Comparison of ENCODE assay signal across 25 cellular contexts in the genomic region with DNA sequence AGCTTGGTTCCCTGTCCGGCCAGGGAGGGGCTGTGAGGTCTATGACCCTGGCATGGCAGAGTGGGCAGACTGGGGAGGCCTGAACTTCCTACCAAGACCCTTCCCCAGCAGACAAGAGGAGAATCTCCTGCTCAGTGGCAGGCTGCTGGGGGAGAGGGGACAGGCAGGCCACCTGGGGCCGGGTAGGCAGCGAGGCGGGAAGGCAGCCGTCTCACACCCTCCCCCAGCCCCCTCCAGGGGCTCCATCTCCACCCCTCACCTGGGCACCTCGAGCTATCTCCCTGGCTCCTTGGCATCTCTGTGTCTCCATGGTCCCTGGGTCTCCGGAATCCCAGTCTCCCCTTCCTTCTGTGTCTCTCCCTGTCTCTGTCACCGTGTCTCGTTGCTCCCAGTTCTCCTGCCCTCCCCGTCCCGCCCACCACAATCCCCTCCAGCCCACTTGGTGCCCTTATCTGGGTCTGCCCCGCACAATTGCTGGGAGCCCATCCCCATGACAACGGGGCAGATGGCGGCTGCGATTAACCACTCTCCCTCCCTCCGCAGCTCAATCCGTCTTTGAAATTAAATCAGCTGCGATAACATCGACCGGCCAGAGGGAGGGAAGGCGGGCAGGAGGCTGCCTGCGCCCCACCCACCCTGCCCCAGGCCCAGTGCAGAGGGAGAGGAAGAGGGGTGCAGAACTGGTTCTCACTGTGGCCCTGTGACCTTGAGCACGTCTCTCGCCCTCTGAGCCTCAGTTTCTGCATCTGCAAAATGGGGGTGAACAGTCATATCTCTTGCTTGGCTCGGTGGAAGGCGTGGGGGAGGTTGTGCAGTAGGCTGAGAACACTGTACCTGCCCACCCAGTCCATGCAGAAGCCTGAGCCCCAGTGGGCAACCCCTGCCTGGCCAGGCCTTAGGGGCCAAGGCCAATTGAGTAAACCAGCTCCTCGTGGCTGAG. TPM values are rescaled to one million over a fixed set of nuclear protein-coding genes. Genes with fewer than 3 reads are reported as not detected.
A peak's percentile ranks its signal among the peaks of the same experiment; 100 is the strongest.
DNase-seq lines count a peak whose midpoint lies in the region; ATAC-seq, FAIRE-seq and TF ChIP-seq lines count a peak whose summit lies in the region.
"Had no signal": no experiment of that assay in that cellular context is flagged by ENCODE, and none has a peak within 500 bp of the region (broad histone marks: within the 10 kb centered on the region; RNA-seq: fewer than 3 reads in every experiment).

No MANE protein-coding gene starts in this region.

- peaks cover 7% of the 10 kb centered on the region for H3K4me1 Mint-ChIP-seq in endodermal cell
- H3K4me1 Mint-ChIP-seq: activated B cell treated with CpG ODN at 0.5 μM for 24 hours, neural crest cell had no signal

- H3K79me2 ChIP-seq in HepG2 (ENCODE audit: insufficient read depth, low read length) (no peaks in the 10 kb centered on the region), OCI-LY7 (ENCODE audit: insufficient read depth, low read depth, low read length) (no peaks in the 10 kb centered on the region), PC-9 (ENCODE audit: low read depth) (no peaks in the 10 kb centered on the region)

- no peak overlapping the region for H3K27ac Mint-ChIP-seq in endodermal cell
- H3K27ac Mint-ChIP-seq: activated B cell treated with CpG ODN at 0.5 μM for 24 hours; activated CD4-positive, alpha-beta memory T cell treated with anti-CD3 and anti-CD28 coated beads for 36 hours; activated naive CD4-positive, alpha-beta T cell treated with anti-CD3 and anti-CD28 coated beads for 36 hours; activated T-cell treated with anti-CD3 and anti-CD28 coated beads, Interleukin-2, amount 50 U/mL, for 24 hours; T-helper 1 cell treated with Interleukin-12 subunit alpha and Interleukin-12 subunit beta and Interleukin-4 antibody, amounts not matched to agents 30 μg/mL and 1 μg/mL, for 36 hours had no signal

- H2AFZ ChIP-seq in HepG2 (ENCODE audit: low read length) = no peak overlapping the region
- no peak overlapping the region for H2AFZ ChIP-seq in OCI-LY7 (ENCODE audit: low read length)
- no peak overlapping the region for H2AFZ ChIP-seq in PC-9

- POLR2A ChIA-PET in HepG2 (lab: Yijun Ruan, JAX) (no interaction called here), OCI-LY7 (lab: Charles Lee) (no interaction called here), PC-9 (lab: Charles Lee; ENCODE audit: unreplicated experiment) (no interaction called here)

- BruUV-seq in HepG2 (replicated peaks; lab: Mats Ljungman, UMichigan) (no TSS peak), OCI-LY7 (replicated peaks; lab: Mats Ljungman, UMichigan) (no TSS peak), PC-9 (replicated peaks; lab: Mats Ljungman, UMichigan) (no TSS peak)

- CTCF ChIA-PET in HepG2 (lab: Yijun Ruan, JAX; ENCODE audit: low intra/inter-chr PET ratio, low total read pairs) = no interaction called here
- CTCF ChIA-PET in OCI-LY7 (lab: Charles Lee; ENCODE audit: unreplicated experiment) = interaction anchor here (0.5 kb wide), 1 partner anchor 1451 kb away, joined by 3 read pairs; no protein-coding TSS in a partner anchor
- CTCF ChIA-PET in PC-9 (lab: Charles Lee) = no interaction called here

- TF ChIP-seq CTCF in HepG2 (CRISPR knock-in tag; IDR thresholded peaks at IDR 0.05) = no peak
- TF ChIP-seq CTCF in right lobe of liver (IDR thresholded peaks at IDR 0.05) = no peak
- TF ChIP-seq CTCF in endodermal cell (conservative IDR thresholded peaks at IDR 0.05) = peak; percentile 43
- no peak for TF ChIP-seq CTCF in OCI-LY7 (conservative IDR thresholded peaks at IDR 0.05; ENCODE audit: low read length)
- no peak for TF ChIP-seq CTCF in transverse colon (IDR thresholded peaks at IDR 0.05)
- no peak for TF ChIP-seq CTCF in PC-9 (conservative IDR thresholded peaks at IDR 0.05)

- H3K36me3 ChIP-seq in HepG2 (replicated peaks in 1 of 2; ENCODE audit: control insufficient read depth in 1 of 2, insufficient read depth in 2 of 2, low read length in 2 of 2) (no peaks in the 10 kb centered on the region), right lobe of liver (no peaks in the 10 kb centered on the region), endodermal cell (ENCODE audit: control insufficient read depth, insufficient read depth, low read length) (no peaks in the 10 kb centered on the region), OCI-LY7 (ENCODE audit: insufficient read depth, low read length) (no peaks in the 10 kb centered on the region), transverse colon (no peaks in the 10 kb centered on the region), PC-9 (ENCODE audit: low read depth) (no peaks in the 10 kb centered on the region)
- H3K36me3 ChIP-seq: gastroesophageal sphincter, left lung, suprapubic skin had no signal

- no peaks in the 10 kb centered on the region for H4K20me1 ChIP-seq in HepG2 (ENCODE audit: insufficient read depth, low read length)
- no peaks in the 10 kb centered on the region for H4K20me1 ChIP-seq in OCI-LY7 (ENCODE audit: insufficient read depth, low read length)
- no peaks in the 10 kb centered on the region for H4K20me1 ChIP-seq in PC-9 (ENCODE audit: insufficient read depth)

- H3K36me3 Mint-ChIP-seq in endodermal cell (ENCODE audit: low read depth) = no peaks in the 10 kb centered on the region
- H3K36me3 Mint-ChIP-seq: activated CD4-positive, alpha-beta memory T cell treated with anti-CD3 and anti-CD28 coated beads for 36 hours had no signal

- H3F3A ChIP-seq in PC-9 (ENCODE audit: insufficient read depth, low read depth) = no peaks in the 10 kb centered on the region

- no peak overlapping the region for H3K27ac ChIP-seq in HepG2 (ENCODE audit: extremely low read length, insufficient read depth, low read length)
- H3K27ac ChIP-seq in right lobe of liver = no peak overlapping the region
- no peak overlapping the region for H3K27ac ChIP-seq in endodermal cell (ENCODE audit: low read depth, low read length)
- H3K27ac ChIP-seq in OCI-LY7 (ENCODE audit: low read depth, low read length, poor library complexity, severe bottlenecking) = no peak overlapping the region
- no peak overlapping the region for H3K27ac ChIP-seq in transverse colon
- H3K27ac ChIP-seq in PC-9 = no peak overlapping the region
- H3K27ac ChIP-seq: gastroesophageal sphincter, KMS-11, left lung, suprapubic skin had no signal

- in situ Hi-C loops in HepG2 (cut with HindIII; ENCODE audit: extremely low pct_ligation_motif_present, low pct_unique_long_range_greater_than_20kb) = no loop called here
- in situ Hi-C loops in transverse colon (cut with MboI; ENCODE audit: low pct_ligation_motif_present in 1 of 4, low pct_unique_long_range_greater_than_20kb in 1 of 4, low sequenced_read_pairs in 3 of 4) = no loop called here

- no peaks in the 10 kb centered on the region for H3K9me3 ChIP-seq in HepG2 (ENCODE audit: low read length)
- no peaks in the 10 kb centered on the region for H3K9me3 ChIP-seq in right lobe of liver
- H3K9me3 ChIP-seq in endodermal cell (ENCODE audit: control insufficient read depth, low read length) = no peaks in the 10 kb centered on the region
- H3K9me3 ChIP-seq in OCI-LY7 (ENCODE audit: low read length) = no peaks in the 10 kb centered on the region
- no peaks in the 10 kb centered on the region for H3K9me3 ChIP-seq in transverse colon
- no peaks in the 10 kb centered on the region for H3K9me3 ChIP-seq in PC-9 (ENCODE audit: insufficient read depth, low read depth)
- H3K9me3 ChIP-seq: gastroesophageal sphincter, left lung, suprapubic skin had no signal

- H3K9me2 ChIP-seq in OCI-LY7 (ENCODE audit: insufficient read depth, low read length) = no peaks in the 10 kb centered on the region
- H3K9me2 ChIP-seq in PC-9 (ENCODE audit: insufficient read depth) = no peaks in the 10 kb centered on the region

- no peak overlapping the region for H3K4me3 ChIP-seq in HepG2 (replicated peaks in 1 of 3; ENCODE audit: insufficient read depth in 1 of 3, low read depth in 2 of 3, low read length in 3 of 3)
- H3K4me3 ChIP-seq in right lobe of liver = no peak overlapping the region
- H3K4me3 ChIP-seq in endodermal cell (ENCODE audit: low read length) = no peak overlapping the region
- H3K4me3 ChIP-seq in OCI-LY7 (ENCODE audit: low read depth, low read length, poor library complexity, severe bottlenecking) = no peak overlapping the region
- H3K4me3 ChIP-seq in transverse colon = no peak overlapping the region
- H3K4me3 ChIP-seq in PC-9 = no peak overlapping the region
- H3K4me3 ChIP-seq: gastroesophageal sphincter, left lung, suprapubic skin had no signal

- 21% methylated on average over 18 of the region's 27 CpGs for WGBS in HepG2 (ENCODE audit: low lambda C conversion rate)
- 42% methylated on average over 12 of the region's 27 CpGs for WGBS in right lobe of liver (ENCODE audit: insufficient coverage, low coverage, low lambda C conversion rate, missing lambda C conversion rate)
- 71 to 86% methylated on average over 7 to 27 of the region's 27 CpGs for WGBS in endodermal cell (ENCODE audit: insufficient coverage in 1 of 2, insufficient read length in 1 of 2), 2 experiments
- WGBS in transverse colon (ENCODE audit: low coverage in 1 of 2), 2 donors = 56% methylated on average over 27 of the region's 27 CpGs; no CpG with 5 or more reads in 1 of the 2 donors

- H3K9me3 Mint-ChIP-seq in endodermal cell = no peaks in the 10 kb centered on the region
- H3K9me3 Mint-ChIP-seq: activated B cell treated with CpG ODN at 0.5 μM for 24 hours; activated CD4-positive, alpha-beta memory T cell treated with anti-CD3 and anti-CD28 coated beads for 36 hours; activated naive CD4-positive, alpha-beta T cell treated with anti-CD3 and anti-CD28 coated beads for 36 hours; activated T-cell treated with anti-CD3 and anti-CD28 coated beads, Interleukin-2, amount 50 U/mL, for 24 hours; neural crest cell had no signal

- no peak for ATAC-seq in HepG2
- ATAC-seq in right lobe of liver = no peak
- ATAC-seq in HG03108 (IDR thresholded peaks at IDR 0.05; ENCODE audit: unreplicated experiment) = no peak
- ATAC-seq: gastroesophageal sphincter, left lung had no signal

- peaks cover 77% of the 10 kb centered on the region for H3K27me3 Mint-ChIP-seq in endodermal cell (ENCODE audit: insufficient read depth)

- peaks cover 10% of the 10 kb centered on the region for H3K4me1 ChIP-seq in HepG2 (ENCODE audit: insufficient read depth, low read length)
- H3K4me1 ChIP-seq in right lobe of liver = no peaks in the 10 kb centered on the region
- peaks cover 4% of the 10 kb centered on the region for H3K4me1 ChIP-seq in endodermal cell (ENCODE audit: control insufficient read depth, insufficient read depth, low read length)
- no peaks in the 10 kb centered on the region for H3K4me1 ChIP-seq in OCI-LY7 (ENCODE audit: insufficient read depth, low read length, poor library complexity, severe bottlenecking)
- H3K4me1 ChIP-seq in transverse colon = no peaks in the 10 kb centered on the region
- peaks cover 12% of the 10 kb centered on the region for H3K4me1 ChIP-seq in PC-9 (replicated peaks; ENCODE audit: insufficient read depth)
- H3K4me1 ChIP-seq: gastroesophageal sphincter, left lung, suprapubic skin had no signal

- H3K4me3 Mint-ChIP-seq in endodermal cell = no peak overlapping the region
- H3K4me3 Mint-ChIP-seq: activated B cell treated with CpG ODN at 0.5 μM for 24 hours; activated CD4-positive, alpha-beta memory T cell treated with anti-CD3 and anti-CD28 coated beads for 36 hours; activated naive CD4-positive, alpha-beta T cell treated with anti-CD3 and anti-CD28 coated beads for 36 hours; activated T-cell treated with anti-CD3 and anti-CD28 coated beads, Interleukin-2, amount 50 U/mL, for 24 hours; neural crest cell; T-helper 1 cell treated with Interleukin-12 subunit alpha and Interleukin-12 subunit beta and Interleukin-4 antibody, amounts not matched to agents 30 μg/mL and 1 μg/mL, for 36 hours had no signal

- no peak for DNase-seq in HepG2 (ENCODE audit: low spot score)
- no peak for DNase-seq in right lobe of liver
- peak; percentile 69 for DNase-seq in NCI-H69 (lab: John Stamatoyannopoulos, UW)
- peak; percentile 62 for DNase-seq in endodermal cell
- DNase-seq in OCI-LY7 (ENCODE audit: low spot score) = no peak
- no peak for DNase-seq in transverse colon
- DNase-seq in PC-9 = no peak
- DNase-seq: activated B cell treated with CpG ODN at 0.5 μM for 24 hours; activated CD4-positive, alpha-beta memory T cell treated with anti-CD3 and anti-CD28 coated beads for 36 hours; activated naive CD4-positive, alpha-beta T cell treated with anti-CD3 and anti-CD28 coated beads for 36 hours; activated T-cell treated with anti-CD3 and anti-CD28 coated beads, Interleukin-2, amount 50 U/mL, for 24 hours; anterior cingulate cortex; central memory CD4-positive, alpha-beta T cell; MV-4-11; NCI-H226; SHP77 treated with DMSO at 0.1 percent for 48 hours had no signal

- H3K9ac ChIP-seq in HepG2 (ENCODE audit: insufficient read depth, low read depth, low read length) = no peak overlapping the region
- H3K9ac ChIP-seq in endodermal cell (ENCODE audit: extremely low read depth, low read length, poor library complexity, severe bottlenecking) = no peak overlapping the region
- H3K9ac ChIP-seq: KMS-11 had no signal

- TF ChIP-seq RAD21 in HepG2 (CRISPR knock-in tag; IDR thresholded peaks at IDR 0.05) = no peak

- H3K4me2 ChIP-seq in HepG2 (ENCODE audit: low read depth, low read length) (no peak overlapping the region), OCI-LY7 (ENCODE audit: low read length) (no peak overlapping the region), PC-9 (no peak overlapping the region)
- H3K4me2 ChIP-seq: KMS-11 had no signal

- TF ChIP-seq POLR2A in HepG2 (IDR thresholded peaks at IDR 0.05; ENCODE audit: insufficient read depth in 1 of 2, low read depth in 2 of 2, low read length in 2 of 2) (no peak), right lobe of liver (IDR thresholded peaks at IDR 0.05) (no peak), transverse colon (IDR thresholded peaks at IDR 0.05) (no peak)

- H3K27me3 ChIP-seq in HepG2 (ENCODE audit: control insufficient read depth in 1 of 2, insufficient read depth in 2 of 2, low read length in 2 of 2) = peaks cover 23 to 90% of the 10 kb centered on the region in 2 experiments
- H3K27me3 ChIP-seq in right lobe of liver = no peaks in the 10 kb centered on the region
- H3K27me3 ChIP-seq in endodermal cell (ENCODE audit: control insufficient read depth, insufficient read depth, low read length, poor library complexity, severe bottlenecking) = peaks cover 19% of the 10 kb centered on the region
- H3K27me3 ChIP-seq in transverse colon = peaks cover 21% of the 10 kb centered on the region
- no peaks in the 10 kb centered on the region for H3K27me3 ChIP-seq in PC-9 (ENCODE audit: insufficient read depth, low read depth)

- TF ChIP-seq EP300 in HepG2 (IDR thresholded peaks at IDR 0.05; ENCODE audit: low read depth in 2 of 2, low read length in 2 of 2) (no peak), HepG2 (CRISPR knock-in tag; IDR thresholded peaks at IDR 0.05; ENCODE audit: borderline replicate concordance) (no peak), transverse colon (IDR thresholded peaks at IDR 0.05; ENCODE audit: low read depth) (no peak)

- intact Hi-C loops in HepG2 (cut with micrococcal nuclease; ENCODE audit: unreplicated experiment) (no loop called here), right lobe of liver (cut with DNase I) (no loop called here), OCI-LY7 (cut with micrococcal nuclease; ENCODE audit: unreplicated experiment) (no loop called here), transverse colon (cut with DNase I; ENCODE audit: low total_unique reads) (no loop called here), PC-9 (cut with micrococcal nuclease; ENCODE audit: unreplicated experiment) (no loop called here)

- no peak for FAIRE-seq in HepG2 (lab: Jason Lieb, UNC)

RNA-seq across cellular contexts. Expression of gene DNAJB8, which starts 9.6 kb away (rescaled TPM):
- total RNA-seq in HepG2 (2016; rRNA removed; fragmentation: Illumina TruSeq; extraction: Trizol) = not detected in 2 replicates
- not detected in 2 replicates for total RNA-seq in HepG2 (2016; cell fraction: cytosol; rRNA removed; fragmentation: Illumina TruSeq; extraction: Trizol; ENCODE audit: low read depth)
- not detected in 2 replicates for total RNA-seq in HepG2 (2016; cell fraction: insoluble cytoplasmic fraction; rRNA removed; fragmentation: Illumina TruSeq; extraction: Trizol)
- not detected in 2 replicates for total RNA-seq in HepG2 (2016; cell fraction: membrane; rRNA removed; fragmentation: Illumina TruSeq; extraction: Trizol)
- total RNA-seq in HepG2 (2016; cell fraction: nucleus; rRNA removed; fragmentation: Illumina TruSeq; extraction: Trizol) = not detected in 2 replicates
- not detected in 2 replicates for polyA plus RNA-seq in HepG2 (2011; rRNA removed)
- polyA plus RNA-seq in HepG2 (2011; cell fraction: cytosol; rRNA removed) = not detected in 2 replicates
- not detected in 2 replicates for polyA plus RNA-seq in HepG2 (2011; cell fraction: nucleus; rRNA removed)
- polyA plus RNA-seq in HepG2 (2012) = not detected in 2 replicates
- not detected in 2 replicates for polyA plus RNA-seq in HepG2 (2016; cell fraction: cytosol; fragmentation: Illumina TruSeq; extraction: Trizol; ENCODE audit: low read depth)
- not detected in 2 replicates for polyA plus RNA-seq in HepG2 (2016; cell fraction: insoluble cytoplasmic fraction; fragmentation: Illumina TruSeq; extraction: Trizol; ENCODE audit: low read depth)
- not detected in 2 replicates for polyA plus RNA-seq in HepG2 (2016; cell fraction: membrane; fragmentation: Illumina TruSeq; extraction: Trizol; ENCODE audit: low read depth)
- polyA plus RNA-seq in HepG2 (2016; cell fraction: nucleus; fragmentation: Illumina TruSeq; extraction: Trizol; ENCODE audit: insufficient read depth, low read depth) = not detected in 2 replicates
- not detected in 2 replicates for polyA minus RNA-seq in HepG2 (2011; rRNA and poly(A)+ RNA removed; ENCODE audit: low replicate concordance)
- polyA minus RNA-seq in HepG2 (2011; cell fraction: cytosol; rRNA and poly(A)+ RNA removed) = not detected in 2 replicates
- not detected in 2 replicates for polyA minus RNA-seq in HepG2 (2011; cell fraction: nucleus; rRNA and poly(A)+ RNA removed)
- not detected for total RNA-seq in right lobe of liver
- not detected for total RNA-seq in endodermal cell
- polyA plus RNA-seq in endodermal cell (2013, experiment 1 of 2) = not detected
- not detected for polyA plus RNA-seq in endodermal cell (2013, experiment 2 of 2)
- total RNA-seq in OCI-LY7 (2014; rRNA removed; shearing (Covaris generic)) = not detected in 2 replicates
- total RNA-seq in OCI-LY7 (2022) = not detected in 2 replicates
- total RNA-seq in transverse colon = not detected
- total RNA-seq in PC-9 (2021) = not detected in 2 replicates
- total RNA-seq: activated B cell treated with CpG ODN at 0.5 μM for 24 hours; activated CD4-positive, alpha-beta memory T cell treated with anti-CD3 and anti-CD28 coated beads for 36 hours; activated naive CD4-positive, alpha-beta T cell treated with anti-CD3 and anti-CD28 coated beads for 36 hours; gastroesophageal sphincter; left lung; mononuclear cell; neural crest cell; suprapubic skin had no signal
- polyA plus RNA-seq: esophagus had no signal

RNA-seq across cellular contexts. Expression of gene GATA2, which starts 36.0 kb away (rescaled TPM):
- total RNA-seq in HepG2 (2016; rRNA removed; fragmentation: Illumina TruSeq; extraction: Trizol) = 4.7 and 6.2 TPM in 2 replicates
- total RNA-seq in HepG2 (2016; cell fraction: cytosol; rRNA removed; fragmentation: Illumina TruSeq; extraction: Trizol; ENCODE audit: low read depth) = 1.6 and 1.7 TPM in 2 replicates
- 3.4 and 6.3 TPM in 2 replicates for total RNA-seq in HepG2 (2016; cell fraction: insoluble cytoplasmic fraction; rRNA removed; fragmentation: Illumina TruSeq; extraction: Trizol)
- 4.7 and 5.3 TPM in 2 replicates for total RNA-seq in HepG2 (2016; cell fraction: membrane; rRNA removed; fragmentation: Illumina TruSeq; extraction: Trizol)
- 5.3 and 7.2 TPM in 2 replicates for total RNA-seq in HepG2 (2016; cell fraction: nucleus; rRNA removed; fragmentation: Illumina TruSeq; extraction: Trizol)
- polyA plus RNA-seq in HepG2 (2011; rRNA removed) = 3.4 and 3.5 TPM in 2 replicates
- 2.0 and 3.5 TPM in 2 replicates for polyA plus RNA-seq in HepG2 (2011; cell fraction: cytosol; rRNA removed)
- 9.7 and 17.3 TPM in 2 replicates for polyA plus RNA-seq in HepG2 (2011; cell fraction: nucleus; rRNA removed)
- 2.2 and 2.3 TPM in 2 replicates for polyA plus RNA-seq in HepG2 (2012)
- 1.4 and 2.2 TPM in 2 replicates for polyA plus RNA-seq in HepG2 (2016; cell fraction: cytosol; fragmentation: Illumina TruSeq; extraction: Trizol; ENCODE audit: low read depth)
- 9.5 and 11.1 TPM in 2 replicates for polyA plus RNA-seq in HepG2 (2016; cell fraction: insoluble cytoplasmic fraction; fragmentation: Illumina TruSeq; extraction: Trizol; ENCODE audit: low read depth)
- 4.3 and 4.5 TPM in 2 replicates for polyA plus RNA-seq in HepG2 (2016; cell fraction: membrane; fragmentation: Illumina TruSeq; extraction: Trizol; ENCODE audit: low read depth)
- polyA plus RNA-seq in HepG2 (2016; cell fraction: nucleus; fragmentation: Illumina TruSeq; extraction: Trizol; ENCODE audit: insufficient read depth, low read depth) = 16.4 and 19.9 TPM in 2 replicates
- 4.7 and 24.9 TPM in 2 replicates for polyA minus RNA-seq in HepG2 (2011; rRNA and poly(A)+ RNA removed; ENCODE audit: low replicate concordance)
- 3.4 and 3.9 TPM in 2 replicates for polyA minus RNA-seq in HepG2 (2011; cell fraction: cytosol; rRNA and poly(A)+ RNA removed)
- polyA minus RNA-seq in HepG2 (2011; cell fraction: nucleus; rRNA and poly(A)+ RNA removed) = 1.2 and 5.0 TPM in 2 replicates
- total RNA-seq in right lobe of liver = 1 to 10 TPM in 2 of 6 experiments, under 1 TPM in 4; 0.60 to 1.3 (median 0.76) TPM
- total RNA-seq in endodermal cell = 1 to 10 TPM; 1.2 to 1.6 TPM
- 4.4 TPM for polyA plus RNA-seq in endodermal cell (2013, experiment 1 of 2)
- 3.9 TPM for polyA plus RNA-seq in endodermal cell (2013, experiment 2 of 2)
- total RNA-seq in OCI-LY7 (2014; rRNA removed; shearing (Covaris generic)) = not detected in 2 replicates
- total RNA-seq in OCI-LY7 (2022) = not detected in 2 replicates
- total RNA-seq in transverse colon = 1 to 10 TPM; 1.8 to 8.2 (median 2.9) TPM
- total RNA-seq in PC-9 (2021) = 29.0 and 36.9 TPM in 2 replicates
- total RNA-seq: activated B cell treated with CpG ODN at 0.5 μM for 24 hours; activated CD4-positive, alpha-beta memory T cell treated with anti-CD3 and anti-CD28 coated beads for 36 hours had no signal

Comparison
In these comparisons a context has a peak if more than half of its experiments do, and no peak if none do; other contexts are left out.
1. DNase-seq: peak in NCI-H69 (single experiment) and endodermal cell (single experiment); none in HepG2 (single experiment), right lobe of liver (0 of 3), OCI-LY7 (single experiment), transverse colon (single experiment) and PC-9 (0 of 2).